ENCODE assay signal across 3 cellular contexts in the genomic region with DNA sequence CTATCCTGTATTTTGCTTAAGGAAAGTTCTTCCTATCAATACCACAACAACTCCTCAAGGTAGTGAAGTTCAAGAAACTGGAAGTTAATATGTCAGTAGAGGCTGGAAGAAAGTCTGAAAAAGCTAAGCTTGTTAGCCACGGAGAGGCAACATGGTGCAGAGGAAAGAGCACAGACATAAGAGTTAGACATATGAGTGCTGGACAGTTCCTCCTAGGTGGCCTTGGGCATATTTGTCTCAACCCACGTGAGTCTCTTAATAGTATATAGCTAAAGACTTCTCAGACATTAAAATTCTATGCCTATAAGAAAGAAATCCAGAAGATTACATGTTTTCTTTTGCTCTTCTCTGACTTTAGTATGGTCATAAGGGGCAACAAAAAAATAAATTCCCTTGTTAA.
TF ChIP-seq lines count a peak whose summit lies in the region.

No MANE protein-coding gene starts in this region.

TF ChIP-seq in SK-N-SH, 30 proteins besides CTCF, POLR2A, EP300 and RAD21 (continued from another document):
- TF ChIP-seq CHD2 (IDR thresholded peaks at IDR 0.05; ENCODE audit: low read length, partially characterized antibody): no peak

TF ChIP-seq in SK-N-SH treated with all-trans-retinoic acid at 6 μM for 48 hours, 23 proteins besides CTCF, POLR2A, EP300 and RAD21 (continued from another document):
- TF ChIP-seq, protein P1, sequence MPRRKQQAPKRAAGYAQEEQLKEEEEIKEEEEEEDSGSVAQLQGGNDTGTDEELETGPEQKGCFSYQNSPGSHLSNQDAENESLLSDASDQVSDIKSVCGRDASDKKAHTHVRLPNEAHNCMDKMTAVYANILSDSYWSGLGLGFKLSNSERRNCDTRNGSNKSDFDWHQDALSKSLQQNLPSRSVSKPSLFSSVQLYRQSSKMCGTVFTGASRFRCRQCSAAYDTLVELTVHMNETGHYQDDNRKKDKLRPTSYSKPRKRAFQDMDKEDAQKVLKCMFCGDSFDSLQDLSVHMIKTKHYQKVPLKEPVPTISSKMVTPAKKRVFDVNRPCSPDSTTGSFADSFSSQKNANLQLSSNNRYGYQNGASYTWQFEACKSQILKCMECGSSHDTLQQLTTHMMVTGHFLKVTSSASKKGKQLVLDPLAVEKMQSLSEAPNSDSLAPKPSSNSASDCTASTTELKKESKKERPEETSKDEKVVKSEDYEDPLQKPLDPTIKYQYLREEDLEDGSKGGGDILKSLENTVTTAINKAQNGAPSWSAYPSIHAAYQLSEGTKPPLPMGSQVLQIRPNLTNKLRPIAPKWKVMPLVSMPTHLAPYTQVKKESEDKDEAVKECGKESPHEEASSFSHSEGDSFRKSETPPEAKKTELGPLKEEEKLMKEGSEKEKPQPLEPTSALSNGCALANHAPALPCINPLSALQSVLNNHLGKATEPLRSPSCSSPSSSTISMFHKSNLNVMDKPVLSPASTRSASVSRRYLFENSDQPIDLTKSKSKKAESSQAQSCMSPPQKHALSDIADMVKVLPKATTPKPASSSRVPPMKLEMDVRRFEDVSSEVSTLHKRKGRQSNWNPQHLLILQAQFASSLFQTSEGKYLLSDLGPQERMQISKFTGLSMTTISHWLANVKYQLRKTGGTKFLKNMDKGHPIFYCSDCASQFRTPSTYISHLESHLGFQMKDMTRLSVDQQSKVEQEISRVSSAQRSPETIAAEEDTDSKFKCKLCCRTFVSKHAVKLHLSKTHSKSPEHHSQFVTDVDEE (CRISPR knock-in tag; IDR thresholded peaks at IDR 0.05): no peak
- no peak for TF ChIP-seq TCF4 (CRISPR knock-in tag; IDR thresholded peaks at IDR 0.05; ENCODE audit: borderline replicate concordance)

TF ChIP-seq in Ishikawa, 13 proteins besides CTCF, POLR2A, EP300 and RAD21 (continued from another document):
- TF ChIP-seq, protein P2, sequence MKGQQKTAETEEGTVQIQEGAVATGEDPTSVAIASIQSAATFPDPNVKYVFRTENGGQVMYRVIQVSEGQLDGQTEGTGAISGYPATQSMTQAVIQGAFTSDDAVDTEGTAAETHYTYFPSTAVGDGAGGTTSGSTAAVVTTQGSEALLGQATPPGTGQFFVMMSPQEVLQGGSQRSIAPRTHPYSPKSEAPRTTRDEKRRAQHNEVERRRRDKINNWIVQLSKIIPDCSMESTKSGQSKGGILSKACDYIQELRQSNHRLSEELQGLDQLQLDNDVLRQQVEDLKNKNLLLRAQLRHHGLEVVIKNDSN (IDR thresholded peaks at IDR 0.05): no peak
